In the genomic region with DNA sequence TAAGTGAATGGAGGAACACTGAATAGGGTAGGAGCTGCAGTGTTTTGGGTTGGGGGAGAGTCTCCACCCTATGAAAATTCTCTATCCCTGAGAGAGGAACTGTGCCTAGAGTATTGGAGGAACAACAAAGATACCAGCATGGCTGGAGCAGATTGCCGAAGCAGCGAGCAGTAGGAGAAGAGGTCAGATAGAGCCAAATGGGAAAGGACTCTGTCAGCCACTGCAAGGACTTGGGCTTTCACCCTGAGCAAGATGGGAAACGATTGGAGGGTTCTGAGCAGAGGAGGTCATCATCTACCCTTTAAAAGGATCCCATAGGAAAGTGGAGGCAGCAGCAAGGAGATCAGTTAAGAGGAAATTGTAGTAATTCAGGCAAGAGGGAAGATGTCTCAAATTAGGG, we compare ENCODE assay signal across 28 cellular contexts. TPM values are rescaled to one million over a fixed set of nuclear protein-coding genes. Genes with fewer than 3 reads are reported as not detected.
"Had no signal": no experiment of that assay in that cellular context is flagged by ENCODE, and none has a peak within 500 bp of the region (broad histone marks: within the 10 kb centered on the region; RNA-seq: fewer than 3 reads in every experiment).

No MANE protein-coding gene starts in this region.

- H3K4me3 ChIP-seq: adrenal gland, body of pancreas, colonic mucosa, esophagus squamous epithelium, gastroesophageal sphincter, heart right ventricle, hepatocyte had no signal

- H3K36me3 ChIP-seq: adrenal gland, colonic mucosa, esophagus squamous epithelium, gastroesophageal sphincter, heart right ventricle had no signal

- H3K27ac ChIP-seq: adrenal gland, body of pancreas, colonic mucosa, epithelial cell of prostate, esophagus squamous epithelium, gastroesophageal sphincter, heart right ventricle, hepatocyte, VCaP had no signal

- H3K9me3 Mint-ChIP-seq: activated B cell treated with CpG ODN at 0.5 μM for 24 hours; activated CD4-positive, alpha-beta memory T cell treated with anti-CD3 and anti-CD28 coated beads for 36 hours; activated CD4-positive, alpha-beta T cell treated with anti-CD3 and anti-CD28 coated beads, Interleukin-2, amount 10 ng/mL, durations not matched to agents 24 days and 14 days; activated naive CD4-positive, alpha-beta T cell treated with anti-CD3 and anti-CD28 coated beads for 36 hours; activated naive CD4-positive, alpha-beta T cell treated with anti-CD3 and anti-CD28 coated beads, Interleukin-2, amount 50 U/mL, for 24 hours; activated naive CD8-positive, alpha-beta T cell treated with anti-CD3 and anti-CD28 coated beads for 36 hours; activated naive CD8-positive, alpha-beta T cell treated with anti-CD3 and anti-CD28 coated beads, Interleukin-2, amount 50 U/mL, for 24 hours; activated T-cell treated with anti-CD3 and anti-CD28 coated beads, Interleukin-2, amount 50 U/mL, for 24 hours; activated T-cell treated with anti-CD3 and anti-CD28 coated beads, Interleukin-2, amount 50 U/mL, for 72 hours had no signal

- H3K4me2 ChIP-seq: hepatocyte had no signal

- DNase-seq: activated B cell treated with CpG ODN at 0.5 μM for 24 hours; activated CD4-positive, alpha-beta memory T cell treated with anti-CD3 and anti-CD28 coated beads for 36 hours; activated CD4-positive, alpha-beta T cell treated with anti-CD3 and anti-CD28 coated beads, Interleukin-2, amount 10 ng/mL, durations not matched to agents 24 days and 14 days; activated CD8-positive, alpha-beta memory T cell treated with anti-CD3 and anti-CD28 coated beads, Interleukin-2, amount 50 U/mL, for 48 hours; activated effector memory CD4-positive, alpha-beta T cell treated with anti-CD3 and anti-CD28 coated beads, Interleukin-2, amount 50 U/mL, for 16 hours; activated naive CD4-positive, alpha-beta T cell treated with anti-CD3 and anti-CD28 coated beads for 36 hours; activated naive CD8-positive, alpha-beta T cell treated with anti-CD3 and anti-CD28 coated beads for 36 hours; activated naive CD8-positive, alpha-beta T cell treated with anti-CD3 and anti-CD28 coated beads, Interleukin-2, amount 50 U/mL, for 24 hours; activated T-cell treated with anti-CD3 and anti-CD28 coated beads for 4 hours; activated T-cell treated with anti-CD3 and anti-CD28 coated beads, Interleukin-2, amount 50 U/mL, for 24 hours; activated T-cell treated with anti-CD3 and anti-CD28 coated beads, Interleukin-2, amount 50 U/mL, for 72 hours; adrenal gland; amygdala; aorta; body of pancreas; caudate nucleus; colonic mucosa; effector CD8-positive, alpha-beta T cell; esophagus squamous epithelium; foreskin melanocyte; heart right ventricle; T-helper 1 cell; T-helper 2 cell had no signal

- H3K27me3 ChIP-seq: adrenal gland, body of pancreas, colonic mucosa, hepatocyte had no signal

- H3K36me3 Mint-ChIP-seq: activated CD4-positive, alpha-beta memory T cell treated with anti-CD3 and anti-CD28 coated beads for 36 hours; activated naive CD4-positive, alpha-beta T cell treated with anti-CD3 and anti-CD28 coated beads, Interleukin-2, amount 50 U/mL, for 24 hours; activated naive CD8-positive, alpha-beta T cell treated with anti-CD3 and anti-CD28 coated beads for 36 hours had no signal

- H3K4me3 Mint-ChIP-seq: activated B cell treated with CpG ODN at 0.5 μM for 24 hours; activated CD4-positive, alpha-beta memory T cell treated with anti-CD3 and anti-CD28 coated beads for 36 hours; activated CD4-positive, alpha-beta T cell treated with anti-CD3 and anti-CD28 coated beads, Interleukin-2, amount 10 ng/mL, durations not matched to agents 24 days and 14 days; activated naive CD4-positive, alpha-beta T cell treated with anti-CD3 and anti-CD28 coated beads for 36 hours; activated naive CD4-positive, alpha-beta T cell treated with anti-CD3 and anti-CD28 coated beads, Interleukin-2, amount 50 U/mL, for 24 hours; activated naive CD8-positive, alpha-beta T cell treated with anti-CD3 and anti-CD28 coated beads for 36 hours; activated naive CD8-positive, alpha-beta T cell treated with anti-CD3 and anti-CD28 coated beads, Interleukin-2, amount 50 U/mL, for 24 hours; activated T-cell treated with anti-CD3 and anti-CD28 coated beads, Interleukin-2, amount 50 U/mL, for 24 hours; activated T-cell treated with anti-CD3 and anti-CD28 coated beads, Interleukin-2, amount 50 U/mL, for 72 hours had no signal

- H3K9me3 ChIP-seq: adrenal gland, body of pancreas, colonic mucosa, esophagus squamous epithelium, gastroesophageal sphincter, heart right ventricle had no signal

- H3K4me1 Mint-ChIP-seq: activated naive CD4-positive, alpha-beta T cell treated with anti-CD3 and anti-CD28 coated beads, Interleukin-2, amount 50 U/mL, for 24 hours; activated naive CD8-positive, alpha-beta T cell treated with anti-CD3 and anti-CD28 coated beads for 36 hours had no signal

- H2AFZ ChIP-seq: hepatocyte had no signal

- H3K27ac Mint-ChIP-seq: activated B cell treated with CpG ODN at 0.5 μM for 24 hours; activated CD4-positive, alpha-beta memory T cell treated with anti-CD3 and anti-CD28 coated beads for 36 hours; activated CD4-positive, alpha-beta T cell treated with anti-CD3 and anti-CD28 coated beads, Interleukin-2, amount 10 ng/mL, durations not matched to agents 24 days and 14 days; activated naive CD4-positive, alpha-beta T cell treated with anti-CD3 and anti-CD28 coated beads for 36 hours; activated naive CD4-positive, alpha-beta T cell treated with anti-CD3 and anti-CD28 coated beads, Interleukin-2, amount 50 U/mL, for 24 hours; activated naive CD8-positive, alpha-beta T cell treated with anti-CD3 and anti-CD28 coated beads for 36 hours; activated naive CD8-positive, alpha-beta T cell treated with anti-CD3 and anti-CD28 coated beads, Interleukin-2, amount 50 U/mL, for 24 hours; activated T-cell treated with anti-CD3 and anti-CD28 coated beads, Interleukin-2, amount 50 U/mL, for 24 hours; activated T-cell treated with anti-CD3 and anti-CD28 coated beads, Interleukin-2, amount 50 U/mL, for 72 hours had no signal

RNA-seq across cellular contexts. Expression of a gene that starts 24.8 kb away (rescaled TPM):
- total RNA-seq: activated naive CD4-positive, alpha-beta T cell treated with anti-CD3 and anti-CD28 coated beads for 36 hours had no signal
